Comparison of ENCODE assay signal across 8 cellular contexts in the genomic region with DNA sequence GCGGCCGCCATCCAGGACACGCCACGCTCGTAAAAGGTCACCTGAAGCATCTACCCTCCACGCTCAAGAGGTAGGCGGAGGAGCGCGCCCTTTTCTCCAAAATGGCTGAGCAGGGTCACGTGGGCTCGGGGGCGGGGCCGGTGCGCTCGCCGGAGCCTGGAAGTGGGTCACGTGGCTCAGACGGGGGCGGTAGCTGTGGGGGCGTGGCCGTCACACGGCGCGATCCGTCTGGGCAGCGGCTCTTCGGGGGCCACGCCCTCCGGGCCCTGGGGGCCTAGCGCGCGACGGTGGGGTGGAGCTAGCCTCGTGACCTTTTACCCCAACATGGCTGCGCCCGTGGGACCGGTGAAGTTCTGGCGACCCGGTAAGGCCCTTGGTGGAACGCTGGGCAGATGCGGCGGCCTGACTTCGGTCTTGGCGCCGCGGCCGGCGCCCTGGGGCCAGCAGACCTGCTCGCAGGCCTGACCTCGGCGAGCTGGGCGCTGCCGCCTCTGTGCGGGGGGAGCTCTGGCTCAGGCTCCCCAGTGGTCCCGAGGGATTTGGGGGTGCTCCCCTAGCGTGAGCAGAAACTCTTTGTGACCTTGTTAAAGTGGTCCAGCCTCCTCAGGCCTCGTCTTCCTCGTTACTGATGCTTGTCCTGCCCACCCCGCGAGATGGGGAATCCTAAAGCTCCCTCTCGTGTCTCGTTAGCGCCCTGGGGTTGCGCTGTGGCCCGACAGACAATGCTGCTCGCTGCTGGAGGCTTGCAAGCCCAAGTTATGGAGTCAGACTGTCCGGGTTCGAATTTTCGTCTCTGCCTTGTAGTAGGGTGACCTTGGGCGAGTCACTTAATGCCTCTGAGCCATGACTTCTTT. TPM values are rescaled to one million over a fixed set of nuclear protein-coding genes. Genes with fewer than 3 reads are reported as not detected.
DNase-seq lines count a peak whose midpoint lies in the region; ATAC-seq and TF ChIP-seq lines count a peak whose summit lies in the region.

A gene with protein sequence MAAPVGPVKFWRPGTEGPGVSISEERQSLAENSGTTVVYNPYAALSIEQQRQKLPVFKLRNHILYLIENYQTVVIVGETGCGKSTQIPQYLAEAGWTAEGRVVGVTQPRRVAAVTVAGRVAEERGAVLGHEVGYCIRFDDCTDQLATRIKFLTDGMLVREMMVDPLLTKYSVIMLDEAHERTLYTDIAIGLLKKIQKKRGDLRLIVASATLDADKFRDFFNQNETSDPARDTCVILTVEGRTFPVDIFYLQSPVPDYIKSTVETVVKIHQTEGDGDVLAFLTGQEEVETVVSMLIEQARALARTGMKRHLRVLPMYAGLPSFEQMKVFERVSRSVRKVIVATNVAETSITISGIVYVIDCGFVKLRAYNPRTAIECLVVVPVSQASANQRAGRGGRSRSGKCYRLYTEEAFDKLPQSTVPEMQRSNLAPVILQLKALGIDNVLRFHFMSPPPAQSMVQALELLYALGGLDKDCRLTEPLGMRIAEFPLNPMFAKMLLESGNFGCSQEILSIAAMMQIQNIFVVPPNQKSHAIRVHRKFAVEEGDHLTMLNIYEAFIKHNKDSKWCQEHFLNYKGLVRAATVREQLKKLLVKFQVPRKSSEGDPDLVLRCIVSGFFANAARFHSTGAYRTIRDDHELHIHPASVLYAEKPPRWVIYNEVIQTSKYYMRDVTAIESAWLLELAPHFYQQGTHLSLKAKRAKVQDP (plus strand): TSS at position 301 of the 854 bp plus-strand sequence. CDS start 24 bp downstream, at position 325.

- ATAC-seq in HG02798 (IDR thresholded peaks at IDR 0.05; ENCODE audit: poor library complexity, unreplicated experiment): peak; percentile 98
- ATAC-seq in heart left ventricle: peak; percentile 100
- peak; percentile 100 for ATAC-seq in upper lobe of left lung (ENCODE audit: low FRiP score in 2 of 2)

- H3K4me3 ChIP-seq in GM12875 (ENCODE audit: low read depth, low read length): peak within 1 kb of the TSS; percentile 68
- H3K4me3 ChIP-seq in heart left ventricle: peak within 1 kb of the TSS; percentile 76 to 100 (median 90)
- peak within 1 kb of the TSS; percentile 87 to 96 (median 92) for H3K4me3 ChIP-seq in upper lobe of left lung

- H3K9me3 ChIP-seq in heart left ventricle (no peaks in the 10 kb centered on the region), upper lobe of left lung (no peaks in the 10 kb centered on the region)

- H3K27ac ChIP-seq in adipose tissue (ENCODE audit: low read depth, low read length) (peak within 1 kb of the TSS; percentile 29), heart left ventricle (peak within 1 kb of the TSS; percentile 85 to 97 (median 94)), upper lobe of left lung (peak within 1 kb of the TSS; percentile 86 to 90 (median 88))

- peaks cover 0 to 25% (median 16%) of the 10 kb centered on the region in 12 donors for H3K4me1 ChIP-seq in heart left ventricle
- peaks cover 9 to 14% (median 14%) of the 10 kb centered on the region in 4 donors for H3K4me1 ChIP-seq in upper lobe of left lung

- intact Hi-C loops in heart left ventricle (cut with DNase I): loop anchor here in 5 of 10 donors (1.0 to 5.0 kb wide), 3 partner anchors 35 to 37 kb away; partner anchors contain the start of gene FAM83D (in 4 of the 5)
- intact Hi-C loops in posterior cingulate gyrus (cut with DNase I): no loop called here

- DNase-seq in NCI-H1436 (lab: John Stamatoyannopoulos, UW) (peak; percentile 99), T follicular helper cell (ENCODE audit: low read depth) (peak; percentile 98), heart left ventricle (peak; percentile 98 to 99 (median 99)), posterior cingulate gyrus (peak; percentile 97 to 100 (median 98)), upper lobe of left lung (peak; percentile 99 to 100)

- peak in 1 of 2 donors; percentile 49 for TF ChIP-seq POLR2A in heart left ventricle (IDR thresholded peaks at IDR 0.05)
- peak in 2 of 4 donors; percentile 62 to 64 for TF ChIP-seq POLR2A in upper lobe of left lung (IDR thresholded peaks at IDR 0.05)

- TF ChIP-seq CTCF in GM12875 (IDR thresholded peaks at IDR 0.05; ENCODE audit: borderline replicate concordance, insufficient read depth, low read depth, low read length) (peak; percentile 34), heart left ventricle (IDR thresholded peaks at IDR 0.05) (peak in 10 of 12 donors; percentile 16 to 64 (median 35)), upper lobe of left lung (IDR thresholded peaks at IDR 0.05) (peak in 2 of 6 experiments; percentile 10 to 27)

- H3K36me3 ChIP-seq in heart left ventricle (peaks cover 0 to 9% (median 0%) of the 10 kb centered on the region in 9 donors), upper lobe of left lung (peaks cover 0 to 5% (median 0%) of the 10 kb centered on the region in 4 donors)

- no peaks in the 10 kb centered on the region for H3K27me3 ChIP-seq in heart left ventricle
- no peaks in the 10 kb centered on the region for H3K27me3 ChIP-seq in upper lobe of left lung

- 0 to 1% (median 0%) methylated on average over 70 of the region's 70 CpGs for WGBS in adipose tissue, 3 donors
- WGBS in heart left ventricle, 4 donors: 0 to 2% (median 1%) methylated on average over 22 to 70 of the region's 70 CpGs
- WGBS in upper lobe of left lung, 2 donors: 1% methylated on average over 13 to 43 of the region's 70 CpGs

- no peak for TF ChIP-seq EP300 in upper lobe of left lung (IDR thresholded peaks at IDR 0.05)

RNA-seq across cellular contexts. Expression of the gene that starts here (rescaled TPM):
- polyA plus RNA-seq in adipose tissue: 1 to 10 TPM; 3.0 to 7.4 (median 6.9) TPM
- total RNA-seq in heart left ventricle: 10 to 100 TPM in 8 of 9 donors, 1 to 10 TPM in 1; 9.9 to 41.7 (median 11.2) TPM
- 1 to 10 TPM; 6.0 to 7.9 TPM for polyA plus RNA-seq in heart left ventricle
- 10 to 100 TPM in 4 of 6 donors, 1 to 10 TPM in 2; 9.6 to 40.9 (median 12.0) TPM for total RNA-seq in upper lobe of left lung

Comparison
In these comparisons a context has a peak if more than half of its experiments do, and no peak if none do; other contexts are left out.
1. Peak in every context shown above with its lines: DNase-seq, ATAC-seq, H3K4me3 ChIP-seq and H3K27ac ChIP-seq.
2. H3K27ac ChIP-seq: peak in every context shown above with its lines; median percentile 94 in heart left ventricle; 88 in upper lobe of left lung; 29 in adipose tissue.